14 cellular contexts compared by ENCODE assay signal in the genomic region with DNA sequence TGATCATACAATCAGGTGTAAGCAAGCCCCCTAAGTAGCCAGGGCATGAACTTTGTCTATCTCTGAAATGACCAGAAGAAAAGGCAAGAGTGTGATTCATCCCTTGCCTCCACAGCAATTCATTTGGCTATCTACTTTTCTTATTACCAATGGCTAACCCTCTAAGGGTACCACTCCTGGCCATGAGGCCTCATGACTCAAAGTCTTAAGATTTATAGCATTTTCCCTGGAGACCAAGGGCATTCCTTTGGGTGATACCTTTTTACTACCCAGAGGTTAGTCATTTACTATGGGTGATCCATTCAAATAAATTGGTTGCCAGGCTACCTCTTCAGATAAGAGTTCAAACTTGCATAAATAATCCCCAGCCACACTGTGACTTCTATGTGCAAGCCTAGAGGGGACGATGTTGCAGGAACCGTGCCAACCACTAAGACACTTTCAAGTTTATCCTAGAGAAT. TPM values are rescaled to one million over a fixed set of nuclear protein-coding genes. Genes with fewer than 3 reads are reported as not detected.
DNase-seq lines count a peak whose midpoint lies in the region; ATAC-seq, FAIRE-seq and TF ChIP-seq lines count a peak whose summit lies in the region.
"Had no signal": no experiment of that assay in that cellular context is flagged by ENCODE, and none has a peak within 500 bp of the region (broad histone marks: within the 10 kb centered on the region; RNA-seq: fewer than 3 reads in every experiment).

No MANE protein-coding gene starts in this region.

- H3K9ac ChIP-seq in subcutaneous abdominal adipose tissue (ENCODE audit: low read length in 5 of 5), result peak overlapping the region in 1 of 5 donors; percentile 62

- H3K4me3 ChIP-seq in Panc1 (ENCODE audit: low read depth in 2 of 2, low read length in 2 of 2) (no peak overlapping the region), fibroblast of pulmonary artery (replicated peaks; ENCODE audit: low read depth, low read length) (no peak overlapping the region), subcutaneous abdominal adipose tissue (ENCODE audit: low read depth in 1 of 5, low read length in 5 of 5) (no peak overlapping the region), left lung (no peak overlapping the region)

- intact Hi-C loops in Panc1 (cut with micrococcal nuclease; ENCODE audit: unreplicated experiment), result no loop called here
- intact Hi-C loops in left lung (cut with DNase I), result no loop called here

- no peak overlapping the region for H3K27ac Mint-ChIP-seq in activated naive CD4-positive, alpha-beta T cell treated with anti-CD3 and anti-CD28 coated beads, Interleukin-2, amount 50 U/mL, for 72 hours
- H3K27ac Mint-ChIP-seq: activated T-helper 17 cell treated with anti-CD3 and anti-CD28 coated beads, Interleukin-2, amount 50 U/mL, for 72 hours had no signal

- DNase-seq in H54 (ENCODE audit: insufficient read length, low spot score), result peak; percentile 70
- DNase-seq in Panc1 (ENCODE audit: low read depth, low spot score), result no peak
- peak; percentile 40 for DNase-seq in fibroblast of pulmonary artery (ENCODE audit: low read depth)
- no peak for DNase-seq in left lung
- DNase-seq in activated naive CD4-positive, alpha-beta T cell treated with anti-CD3 and anti-CD28 coated beads, Interleukin-2, amount 50 U/mL, for 72 hours (ENCODE audit: low spot score in 2 of 2), result no peak
- no peak for DNase-seq in HUDEP-2 (lab: John Stamatoyannopoulos, UW; ENCODE audit: unreplicated experiment in 76 of 76)
- DNase-seq: central memory CD4-positive, alpha-beta T cell; DND-41; NCI-H2171 treated with DMSO at 0.1 percent for 48 hours; Right ventricle myocardium superior had no signal

- H3K9me3 ChIP-seq in Panc1 (ENCODE audit: control insufficient read depth, insufficient read depth, low read depth, low read length), result no peaks in the 10 kb centered on the region
- no peaks in the 10 kb centered on the region for H3K9me3 ChIP-seq in subcutaneous abdominal adipose tissue (ENCODE audit: control insufficient read depth in 5 of 5, low read length in 5 of 5)
- no peaks in the 10 kb centered on the region for H3K9me3 ChIP-seq in left lung

- H3K36me3 Mint-ChIP-seq in activated naive CD4-positive, alpha-beta T cell treated with anti-CD3 and anti-CD28 coated beads, Interleukin-2, amount 50 U/mL, for 72 hours, result no peaks in the 10 kb centered on the region

- in situ Hi-C loops in Panc1 (cut with HindIII; ENCODE audit: low pct_unique_long_range_greater_than_20kb, low sequenced_read_pairs), result no loop called here

- H3K27ac ChIP-seq in Panc1 (ENCODE audit: low read length) (peak overlapping the region; percentile 61; the same call in 1 of the 2 replicates), subcutaneous abdominal adipose tissue (ENCODE audit: low read depth, low read length) (peak overlapping the region; percentile 99), left lung (peak overlapping the region in 1 of 2 donors; percentile 58)

- H3K36me3 ChIP-seq in Panc1 (ENCODE audit: control insufficient read depth, insufficient read depth, low read length) (no peaks in the 10 kb centered on the region), subcutaneous abdominal adipose tissue (ENCODE audit: control insufficient read depth in 5 of 5, insufficient read depth in 5 of 5, low read length in 5 of 5) (no peaks in the 10 kb centered on the region), left lung (no peaks in the 10 kb centered on the region)

- peak; percentile 48 for FAIRE-seq in H54 (lab: Jason Lieb, UNC)
- FAIRE-seq: frontal cortex had no signal

- TF ChIP-seq CTCF in Panc1 (IDR thresholded peaks at IDR 0.05) (no peak), fibroblast of pulmonary artery (IDR thresholded peaks at IDR 0.05; ENCODE audit: low read length, missing control alignments) (no peak), left lung (IDR thresholded peaks at IDR 0.05) (no peak)

- CTCF ChIA-PET in Panc1 (lab: Charles Lee), result no interaction called here

- peaks cover 41% of the 10 kb centered on the region for H3K4me1 ChIP-seq in Panc1 (ENCODE audit: control insufficient read depth, insufficient read depth, low read length)
- peaks cover 18 to 78% (median 58%) of the 10 kb centered on the region in 5 donors for H3K4me1 ChIP-seq in subcutaneous abdominal adipose tissue (ENCODE audit: control insufficient read depth in 5 of 5, insufficient read depth in 5 of 5, low read length in 5 of 5)
- peaks cover 31 to 90% of the 10 kb centered on the region in 2 donors for H3K4me1 ChIP-seq in left lung

- POLR2A ChIA-PET in Panc1 (lab: Charles Lee), result interaction anchor here (0.7 kb wide), 2 partner anchors 70 to 77 kb away, joined by 3 to 6 read pairs; no protein-coding TSS in a partner anchor

- H3K9me3 Mint-ChIP-seq in activated naive CD4-positive, alpha-beta T cell treated with anti-CD3 and anti-CD28 coated beads, Interleukin-2, amount 50 U/mL, for 72 hours, result no peaks in the 10 kb centered on the region
- H3K9me3 Mint-ChIP-seq: activated T-helper 17 cell treated with anti-CD3 and anti-CD28 coated beads, Interleukin-2, amount 50 U/mL, for 72 hours had no signal

- BruUV-seq in Panc1 (replicated peaks; lab: Mats Ljungman, UMichigan), result no TSS peak

- no peak for TF ChIP-seq POLR2A in H54 (IDR thresholded peaks at IDR 0.05; ENCODE audit: low read depth, low read length)

- ATAC-seq in Panc1 (no peak), left lung (no peak), GM21825 (IDR thresholded peaks at IDR 0.05; ENCODE audit: unreplicated experiment) (no peak)
- no peak for ATAC-seq in activated naive CD4-positive, alpha-beta T cell treated with anti-CD3 and anti-CD28 coated beads, Interleukin-2, amount 50 U/mL, for 72 hours
- ATAC-seq: activated T-helper 17 cell treated with anti-CD3 and anti-CD28 coated beads, Interleukin-2, amount 50 U/mL, for 72 hours had no signal

- no peaks in the 10 kb centered on the region for H3K27me3 ChIP-seq in Panc1 (ENCODE audit: control insufficient read depth, insufficient read depth, low read length)
- H3K27me3 ChIP-seq in subcutaneous abdominal adipose tissue (ENCODE audit: control insufficient read depth in 5 of 5, insufficient read depth in 4 of 5, low read length in 5 of 5), result no peaks in the 10 kb centered on the region
- H3K27me3 ChIP-seq in left lung, result no peaks in the 10 kb centered on the region

RNA-seq across cellular contexts. Expression of a gene that starts 1.5 kb away (rescaled TPM):
- total RNA-seq in Panc1 (2021; ENCODE audit: unreplicated experiment) (146 TPM), left lung (100 to 1,000 TPM; 332 to 369 TPM)
- 143 TPM for polyA plus RNA-seq in Panc1 (2012; ENCODE audit: insufficient read length)
- total RNA-seq in activated naive CD4-positive, alpha-beta T cell treated with anti-CD3 and anti-CD28 coated beads, Interleukin-2, amount 50 U/mL, for 72 hours, result 1 to 10 TPM; 1.6 to 8.9 TPM

Comparison
In these comparisons a context has a peak if more than half of its experiments do, and no peak if none do; other contexts are left out.
1. DNase-seq: peak in H54 (single experiment) and fibroblast of pulmonary artery (single experiment); none in Panc1 (single experiment), left lung (0 of 2), activated naive CD4-positive, alpha-beta T cell treated with anti-CD3 and anti-CD28 coated beads, Interleukin-2, amount 50 U/mL, for 72 hours (0 of 2) and HUDEP-2 (0 of 76).
2. RNA of a gene that starts 1.5 kb away (total RNA-seq): 332 to 369 TPM in left lung and 146 TPM in Panc1 (single experiment); 1.6 to 8.9 TPM in activated naive CD4-positive, alpha-beta T cell treated with anti-CD3 and anti-CD28 coated beads, Interleukin-2, amount 50 U/mL, for 72 hours; every median in the first group is over 10 times any median in the second.